1 cellular context compared by ENCODE assay signal in genomic region chr16:54928421-54929089, GRCh38.
TF ChIP-seq lines count a peak whose summit lies in the region.

No MANE protein-coding gene starts in this region.

TF ChIP-seq in HepG2, 621 proteins besides CTCF, POLR2A, EP300 and RAD21 (continued from another document):
- TF ChIP-seq ZBED4 (CRISPR knock-in tag; IDR thresholded peaks at IDR 0.05; ENCODE audit: borderline replicate concordance) (no peak), SNRNP70 (IDR thresholded peaks at IDR 0.05; ENCODE audit: low read depth, low read length) (no peak)
